Comparison of ENCODE assay signal across 1 cellular context in genomic region chr2:27370026-27370815, GRCh38.
TF ChIP-seq lines count a peak whose summit lies in the region.

Gene EIF2B4 (minus strand): TSS chr2:27370338. CDS start chr2:27370314, 24 bp downstream.
Gene SNX17 (plus strand): TSS chr2:27370616. CDS start chr2:27370744, 128 bp downstream.

TF ChIP-seq in HepG2, 621 proteins besides CTCF, POLR2A, EP300 and RAD21 (continued from another document and continues in another):
- TF ChIP-seq ZNF746 (CRISPR knock-in tag; IDR thresholded peaks at IDR 0.05) (peak; percentile 76; the same call in 1 of the 2 replicates), ZBTB21 (CRISPR knock-in tag; IDR thresholded peaks at IDR 0.05) (peak; percentile 50), FOXK1 (CRISPR knock-in tag; IDR thresholded peaks at IDR 0.05; ENCODE audit: borderline replicate concordance, low read depth) (peak; percentile 93), ZNF33B (CRISPR knock-in tag; IDR thresholded peaks at IDR 0.05) (0 out of 2 replicates have a peak, but pooled peaks have one; percentile 76), BCL6 (CRISPR knock-in tag; IDR thresholded peaks at IDR 0.05) (peak; percentile 43; the same call in 1 of the 2 replicates), ZNF264 (CRISPR knock-in tag; IDR thresholded peaks at IDR 0.05) (peak; percentile 90; the same call in 1 of the 2 replicates), KDM3A (CRISPR knock-in tag; IDR thresholded peaks at IDR 0.05; ENCODE audit: low read depth) (peak; percentile 97), ONECUT2 (CRISPR knock-in tag; IDR thresholded peaks at IDR 0.05) (peak; percentile 21; the same call in 1 of the 2 replicates), ZNF296 (CRISPR knock-in tag; conservative IDR thresholded peaks at IDR 0.05) (peak; percentile 68; the same call in 1 of the 2 replicates), ZNF292 (CRISPR knock-in tag; IDR thresholded peaks at IDR 0.05; ENCODE audit: borderline replicate concordance, low read depth) (peak; percentile 73), THRA (CRISPR knock-in tag; IDR thresholded peaks at IDR 0.05; ENCODE audit: borderline replicate concordance) (peak; percentile 50), JUND (CRISPR knock-in tag; IDR thresholded peaks at IDR 0.05) (peak; percentile 81), USF2 (IDR thresholded peaks at IDR 0.05; ENCODE audit: low read depth, low read length) (no peak), USF2 (CRISPR knock-in tag; IDR thresholded peaks at IDR 0.05; ENCODE audit: borderline replicate concordance) (peak; percentile 54; the same call in 1 of the 2 replicates), ZNF703 (CRISPR knock-in tag; IDR thresholded peaks at IDR 0.05; ENCODE audit: borderline replicate concordance) (peak; percentile 68), GPBP1L1 (CRISPR knock-in tag; IDR thresholded peaks at IDR 0.05) (no peak), ZNF784 (CRISPR knock-in tag; IDR thresholded peaks at IDR 0.05; ENCODE audit: borderline replicate concordance) (peak; percentile 99), FIP1L1 (IDR thresholded peaks at IDR 0.05; ENCODE audit: borderline replicate concordance, insufficient read depth, low read depth, low read length) (peak; percentile 88; the same call in 1 of the 2 replicates), ZNF460 (CRISPR knock-in tag; IDR thresholded peaks at IDR 0.05; ENCODE audit: borderline replicate concordance) (no peak; the same call in 1 of the 2 replicates), MAFG (CRISPR knock-in tag; IDR thresholded peaks at IDR 0.05) (0 out of 2 replicates have a peak, but pooled peaks have one; percentile 35), RERE (CRISPR knock-in tag; IDR thresholded peaks at IDR 0.05; ENCODE audit: low read depth) (no peak), NR2F6 (IDR thresholded peaks at IDR 0.05) (no peak), NR2F6 (CRISPR knock-in tag; IDR thresholded peaks at IDR 0.05) (peak; percentile 51), ZNF709 (CRISPR knock-in tag; IDR thresholded peaks at IDR 0.05) (peak; percentile 90), REPIN1 (CRISPR knock-in tag; IDR thresholded peaks at IDR 0.05; ENCODE audit: borderline replicate concordance, low read depth) (peak; percentile 100), ZNF883 (CRISPR knock-in tag; IDR thresholded peaks at IDR 0.05; ENCODE audit: not compliant biosample characterization) (peak; percentile 88), TBX2 (CRISPR knock-in tag; IDR thresholded peaks at IDR 0.05; ENCODE audit: borderline replicate concordance) (peak; percentile 96), HNRNPLL (IDR thresholded peaks at IDR 0.05; ENCODE audit: low read depth, low read length, poor library complexity, severe bottlenecking) (peak; percentile 75), CBFB (CRISPR knock-in tag; IDR thresholded peaks at IDR 0.05) (peak; percentile 97), NFIB (CRISPR knock-in tag; IDR thresholded peaks at IDR 0.05; ENCODE audit: borderline replicate concordance) (no peak; the same call in 1 of the 2 replicates), ZNF580 (CRISPR knock-in tag; IDR thresholded peaks at IDR 0.05; ENCODE audit: borderline replicate concordance, low read depth) (peak; percentile 97; the same call in 1 of the 2 replicates), ZNF367 (CRISPR knock-in tag; IDR thresholded peaks at IDR 0.05; ENCODE audit: borderline replicate concordance) (peak; percentile 95; the same call in 1 of the 2 replicates), E2F1 (CRISPR knock-in tag; IDR thresholded peaks at IDR 0.05) (peak; percentile 94), JARID2 (CRISPR knock-in tag; IDR thresholded peaks at IDR 0.05; ENCODE audit: insufficient replicate concordance) (no peak), ELF3 (CRISPR knock-in tag; IDR thresholded peaks at IDR 0.05) (peak; percentile 48; the same call in 1 of the 2 replicates), DNMT3B (CRISPR knock-in tag; conservative IDR thresholded peaks at IDR 0.05) (peak; percentile 82; the same call in 1 of the 2 replicates), PITX1 (CRISPR knock-in tag; IDR thresholded peaks at IDR 0.05) (peak; percentile 91; the same call in 1 of the 2 replicates), GZF1 (CRISPR knock-in tag; IDR thresholded peaks at IDR 0.05) (no peak; the same call in 1 of the 2 replicates), ZNF276 (CRISPR knock-in tag; IDR thresholded peaks at IDR 0.05; ENCODE audit: low read depth) (peak; percentile 53), RFX3 (CRISPR knock-in tag; IDR thresholded peaks at IDR 0.05) (no peak), ZNF839 (CRISPR knock-in tag; IDR thresholded peaks at IDR 0.05; ENCODE audit: borderline replicate concordance) (peak; percentile 59; the same call in 1 of the 2 replicates), SNAPC4 (CRISPR knock-in tag; IDR thresholded peaks at IDR 0.05) (peak; percentile 40)
